ENCODE assay signal across 24 cellular contexts in genomic region chr13:36571444-36571843, GRCh38.
"Had no signal": no experiment of that assay in that cellular context is flagged by ENCODE, and none has a peak within 500 bp of the region (broad histone marks: within the 10 kb centered on the region; RNA-seq: fewer than 3 reads in every experiment).

No MANE protein-coding gene starts in this region.

- H3K9me3 Mint-ChIP-seq: activated T-helper 17 cell treated with anti-CD3 and anti-CD28 coated beads, Interleukin-2, amount 50 U/mL, for 72 hours; stimulated activated naive CD8-positive, alpha-beta T cell treated with anti-CD3 and anti-CD28 coated beads, Interleukin-15, Interleukin-2, amounts not matched to agents 100 ng/mL and 50 ng/mL, for 24 hours had no signal

- H3K4me1 ChIP-seq: ascending aorta, esophagus muscularis mucosa, heart left ventricle had no signal

- H3K27me3 Mint-ChIP-seq: activated T-cell treated with anti-CD3 and anti-CD28 coated beads, Interleukin-2, amount 50 U/mL, for 24 hours; activated T-helper 17 cell treated with anti-CD3 and anti-CD28 coated beads, Interleukin-2, amount 50 U/mL, for 72 hours; central memory CD8-positive, alpha-beta T cell; effector memory CD8-positive, alpha-beta T cell; memory B cell; natural killer cell treated with Interleukin-12 subunit alpha and Interleukin-12 subunit beta and Interleukin-15 and Interleukin-18, amount 100 ng/mL, for 72 hours had no signal

- H3K27ac Mint-ChIP-seq: activated naive CD4-positive, alpha-beta T cell treated with anti-CD3 and anti-CD28 coated beads, Interleukin-2, amount 50 U/mL, for 72 hours; activated T-cell treated with anti-CD3 and anti-CD28 coated beads, Interleukin-2, amount 50 U/mL, for 24 hours; activated T-helper 17 cell treated with anti-CD3 and anti-CD28 coated beads, Interleukin-2, amount 50 U/mL, for 72 hours; effector memory CD8-positive, alpha-beta T cell; memory B cell; natural killer cell treated with Interleukin-12 subunit alpha and Interleukin-12 subunit beta and Interleukin-15 and Interleukin-18, amount 100 ng/mL, for 72 hours; progenitor cell of endocrine pancreas; stimulated activated naive CD8-positive, alpha-beta T cell treated with anti-CD3 and anti-CD28 coated beads, Interleukin-15, Interleukin-2, amounts not matched to agents 100 ng/mL and 50 ng/mL, for 24 hours; WTC11 had no signal

- H3K36me3 Mint-ChIP-seq: activated naive CD4-positive, alpha-beta T cell treated with anti-CD3 and anti-CD28 coated beads, Interleukin-2, amount 50 U/mL, for 72 hours; memory B cell; natural killer cell treated with Interleukin-12 subunit alpha and Interleukin-12 subunit beta and Interleukin-15 and Interleukin-18, amount 100 ng/mL, for 72 hours had no signal

- ATAC-seq: activated naive CD4-positive, alpha-beta T cell treated with anti-CD3 and anti-CD28 coated beads, Interleukin-2, amount 50 U/mL, for 72 hours; activated T-helper 17 cell treated with anti-CD3 and anti-CD28 coated beads, Interleukin-2, amount 50 U/mL, for 72 hours; effector memory CD8-positive, alpha-beta T cell; heart left ventricle; left cardiac atrium; natural killer cell treated with Interleukin-12 subunit alpha and Interleukin-12 subunit beta and Interleukin-15 and Interleukin-18, amount 100 ng/mL, for 72 hours; right cardiac atrium; WTC11 had no signal

- H3K4me1 Mint-ChIP-seq: activated T-helper 17 cell treated with anti-CD3 and anti-CD28 coated beads, Interleukin-2, amount 50 U/mL, for 72 hours; central memory CD8-positive, alpha-beta T cell; memory B cell had no signal

- DNase-seq: activated CD4-positive, alpha-beta T cell treated with anti-CD3 and anti-CD28 coated beads, Interleukin-2, amount 50 U/mL, for 4 hours; activated CD8-positive, alpha-beta memory T cell treated with anti-CD3 and anti-CD28 coated beads for 24 hours; activated CD8-positive, alpha-beta memory T cell treated with anti-CD3 and anti-CD28 coated beads, Interleukin-2, amount 50 U/mL, for 4 hours; activated T-cell treated with anti-CD3 and anti-CD28 coated beads, Interleukin-2, amount 50 U/mL, for 24 hours; brain microvascular endothelial cell; dorsolateral prefrontal cortex; effector memory CD8-positive, alpha-beta T cell; heart left ventricle; islet precursor cell; left cardiac atrium; right cardiac atrium; substantia nigra; T1000; thyroid gland had no signal

- H3K27ac ChIP-seq: ascending aorta, brain microvascular endothelial cell, dorsolateral prefrontal cortex, esophagus muscularis mucosa, heart left ventricle, thyroid gland had no signal

- H3K27me3 ChIP-seq: ascending aorta, brain microvascular endothelial cell, dorsolateral prefrontal cortex, esophagus muscularis mucosa, heart left ventricle, thyroid gland had no signal

- H3K4me3 ChIP-seq: ascending aorta, dorsolateral prefrontal cortex, esophagus muscularis mucosa, heart left ventricle, thyroid gland had no signal

- H3K4me3 Mint-ChIP-seq: activated T-cell treated with anti-CD3 and anti-CD28 coated beads, Interleukin-2, amount 50 U/mL, for 24 hours; activated T-helper 17 cell treated with anti-CD3 and anti-CD28 coated beads, Interleukin-2, amount 50 U/mL, for 72 hours; central memory CD8-positive, alpha-beta T cell; effector memory CD8-positive, alpha-beta T cell; memory B cell; natural killer cell treated with Interleukin-12 subunit alpha and Interleukin-12 subunit beta and Interleukin-15 and Interleukin-18, amount 100 ng/mL, for 72 hours; stimulated activated naive CD8-positive, alpha-beta T cell treated with anti-CD3 and anti-CD28 coated beads, Interleukin-15, Interleukin-2, amounts not matched to agents 100 ng/mL and 50 ng/mL, for 24 hours; WTC11 had no signal

- H3K36me3 ChIP-seq: ascending aorta, brain microvascular endothelial cell, esophagus muscularis mucosa, heart left ventricle, thyroid gland had no signal

- H3K9me3 ChIP-seq: ascending aorta, esophagus muscularis mucosa, thyroid gland had no signal
